ENCODE assay signal across 14 cellular contexts in genomic region chr2:237718277-237718634, GRCh38.
DNase-seq lines count a peak whose midpoint lies in the region; ATAC-seq and TF ChIP-seq lines count a peak whose summit lies in the region.
"Had no signal": no experiment of that assay in that cellular context is flagged by ENCODE, and none has a peak within 500 bp of the region (broad histone marks: within the 10 kb centered on the region; RNA-seq: fewer than 3 reads in every experiment).

No MANE protein-coding gene starts in this region.

- H3K27ac ChIP-seq in breast epithelium (peak overlapping the region; percentile 30 to 55), suprapubic skin (peak overlapping the region; percentile 29)

- CTCF ChIA-PET in activated naive CD4-positive, alpha-beta T cell treated with anti-CD3 and anti-CD28 coated beads for 36 hours (lab: Charles Lee) = no interaction called here

- no peak overlapping the region for H3K4me3 Mint-ChIP-seq in activated naive CD4-positive, alpha-beta T cell treated with anti-CD3 and anti-CD28 coated beads for 36 hours
- H3K4me3 Mint-ChIP-seq in naive B cell = peak overlapping the region in 1 of 8 donors; percentile 35
- H3K4me3 Mint-ChIP-seq: activated naive CD4-positive, alpha-beta T cell treated with anti-CD3 and anti-CD28 coated beads, Interleukin-2, amount 50 U/mL, for 24 hours had no signal

- H3K36me3 ChIP-seq in breast epithelium (no peaks in the 10 kb centered on the region), suprapubic skin (peaks cover 5% of the 10 kb centered on the region)

- no peak overlapping the region for H3K4me3 ChIP-seq in breast epithelium
- H3K4me3 ChIP-seq in suprapubic skin = no peak overlapping the region
- H3K4me3 ChIP-seq: mucosa of descending colon, thoracic aorta had no signal

- H3K9me3 ChIP-seq in breast epithelium (no peaks in the 10 kb centered on the region), suprapubic skin (no peaks in the 10 kb centered on the region)
- H3K9me3 ChIP-seq: mucosa of descending colon, thoracic aorta had no signal

- intact Hi-C loops in activated naive CD4-positive, alpha-beta T cell treated with anti-CD3 and anti-CD28 coated beads for 36 hours (cut with micrococcal nuclease) = no loop called here
- intact Hi-C loops in breast epithelium (cut with DNase I; ENCODE audit: low total_unique reads) = no loop called here

- H3K27me3 ChIP-seq in breast epithelium (no peaks in the 10 kb centered on the region), suprapubic skin (no peaks in the 10 kb centered on the region)

- DNase-seq in activated naive CD4-positive, alpha-beta T cell treated with anti-CD3 and anti-CD28 coated beads for 36 hours = no peak
- DNase-seq in activated naive CD4-positive, alpha-beta T cell (lab: John Stamatoyannopoulos, UW) = no peak
- DNase-seq in breast epithelium (ENCODE audit: low spot score in 2 of 2) = no peak
- no peak for DNase-seq in naive B cell
- peak in 1 of 2 donors; percentile 56 for DNase-seq in suprapubic skin (ENCODE audit: low spot score in 2 of 2)
- DNase-seq: KG1, mucosa of descending colon, NCI-H1092 treated with DMSO at 0.1 percent for 48 hours, SIG-M5 had no signal

- 85% methylated on average over 9 of the region's 9 CpGs for WGBS in suprapubic skin

- no peak for TF ChIP-seq CTCF in breast epithelium (IDR thresholded peaks at IDR 0.05)
- no peak for TF ChIP-seq CTCF in suprapubic skin (IDR thresholded peaks at IDR 0.05)

- TF ChIP-seq POLR2A in breast epithelium (IDR thresholded peaks at IDR 0.05) (no peak), suprapubic skin (IDR thresholded peaks at IDR 0.05) (no peak)

- peaks cover 47% of the 10 kb centered on the region for H3K4me1 Mint-ChIP-seq in activated naive CD4-positive, alpha-beta T cell treated with anti-CD3 and anti-CD28 coated beads for 36 hours (ENCODE audit: low read depth)
- peaks cover 43 to 73% (median 47%) of the 10 kb centered on the region in 3 donors for H3K4me1 Mint-ChIP-seq in naive B cell

- H3K27me3 Mint-ChIP-seq in activated naive CD4-positive, alpha-beta T cell treated with anti-CD3 and anti-CD28 coated beads for 36 hours (ENCODE audit: low read depth) = no peaks in the 10 kb centered on the region
- H3K27me3 Mint-ChIP-seq in naive B cell = no peaks in the 10 kb centered on the region
- H3K27me3 Mint-ChIP-seq: activated naive CD4-positive, alpha-beta T cell treated with anti-CD3 and anti-CD28 coated beads, Interleukin-2, amount 50 U/mL, for 24 hours had no signal

- H3K36me3 Mint-ChIP-seq in activated naive CD4-positive, alpha-beta T cell treated with anti-CD3 and anti-CD28 coated beads for 36 hours (ENCODE audit: low read depth) = peaks cover 21% of the 10 kb centered on the region
- H3K36me3 Mint-ChIP-seq in naive B cell = no peaks in the 10 kb centered on the region

- ATAC-seq in naive B cell (ENCODE audit: low read depth in 2 of 2) (no peak), GM19035 (IDR thresholded peaks at IDR 0.05; ENCODE audit: unreplicated experiment) (no peak), HG03354 (IDR thresholded peaks at IDR 0.05; ENCODE audit: poor library complexity, severe bottlenecking, unreplicated experiment) (no peak), HG03159 (IDR thresholded peaks at IDR 0.05; ENCODE audit: unreplicated experiment) (no peak)
- ATAC-seq: mucosa of descending colon had no signal

- no peak for TF ChIP-seq EP300 in suprapubic skin (IDR thresholded peaks at IDR 0.05)

- peak overlapping the region; percentile 16 for H3K27ac Mint-ChIP-seq in activated naive CD4-positive, alpha-beta T cell treated with anti-CD3 and anti-CD28 coated beads for 36 hours
- H3K27ac Mint-ChIP-seq in naive B cell = peak overlapping the region in 5 of 6 donors; percentile 16 to 83 (median 67)
- H3K27ac Mint-ChIP-seq: activated naive CD4-positive, alpha-beta T cell treated with anti-CD3 and anti-CD28 coated beads, Interleukin-2, amount 50 U/mL, for 24 hours had no signal

- H3K9me3 Mint-ChIP-seq in activated naive CD4-positive, alpha-beta T cell treated with anti-CD3 and anti-CD28 coated beads for 36 hours = no peaks in the 10 kb centered on the region
- H3K9me3 Mint-ChIP-seq in naive B cell = no peaks in the 10 kb centered on the region
- H3K9me3 Mint-ChIP-seq: activated naive CD4-positive, alpha-beta T cell treated with anti-CD3 and anti-CD28 coated beads, Interleukin-2, amount 50 U/mL, for 24 hours had no signal

- H3K4me1 ChIP-seq in breast epithelium (no peaks in the 10 kb centered on the region), suprapubic skin (peaks cover 56% of the 10 kb centered on the region)
